ENCODE assay signal across 29 cellular contexts in genomic region chr5:31397926-31398557, GRCh38.
A peak's percentile ranks its signal among the peaks of the same experiment; 100 is the strongest.
DNase-seq lines count a peak whose midpoint lies in the region; ATAC-seq and TF ChIP-seq lines count a peak whose summit lies in the region.
"Had no signal": no experiment of that assay in that cellular context is flagged by ENCODE, and none has a peak within 500 bp of the region (broad histone marks: within the 10 kb centered on the region; RNA-seq: fewer than 3 reads in every experiment).

No MANE protein-coding gene starts in this region.

- intact Hi-C loops in MCF 10A (cut with micrococcal nuclease) (no loop called here), breast epithelium (cut with DNase I; ENCODE audit: low total_unique reads) (no loop called here)

- POLR2A ChIA-PET in MCF 10A (lab: Yijun Ruan, JAX), result interaction anchor here (1.6 kb wide), 1 partner anchor 11 kb away, joined by 5 read pairs; no protein-coding TSS in a partner anchor

- no peak for TF ChIP-seq POLR2A in breast epithelium (IDR thresholded peaks at IDR 0.05)

- H3K36me3 ChIP-seq in breast epithelium, result no peaks in the 10 kb centered on the region

- DNase-seq in MCF 10A (ENCODE audit: unreplicated experiment) (no peak), breast epithelium (ENCODE audit: low spot score in 2 of 2) (no peak), coronary artery (ENCODE audit: low spot score) (no peak), lung microvascular endothelial cell (ENCODE audit: low read depth in 2 of 2) (peak; percentile 4 to 68), NCI-H128 (lab: John Stamatoyannopoulos, UW; ENCODE audit: unreplicated experiment) (no peak)
- no peak for DNase-seq in activated naive CD8-positive, alpha-beta T cell treated with anti-CD3 and anti-CD28 coated beads, Interleukin-2, amount 50 U/mL, for 24 hours
- DNase-seq: 8988T; activated CD4-positive, alpha-beta T cell treated with anti-CD3 and anti-CD28 coated beads for 36 hours; activated naive CD4-positive, alpha-beta T cell treated with anti-CD3 and anti-CD28 coated beads, Interleukin-2, amount 10 ng/mL, durations not matched to agents 7 days and 5 days; activated T-cell treated with anti-CD3 and anti-CD28 coated beads, Interleukin-2, amount 50 U/mL, for 4 hours; amygdala; CD4-positive, alpha-beta memory T cell; dorsolateral prefrontal cortex; foreskin melanocyte; hippocampal formation; left ventricle myocardium superior; natural killer cell; NCI-H1092 treated with DMSO at 0.1 percent for 48 hours; NCI-H1930; NCI-H69; SK-N-SH; stimulated activated naive CD8-positive, alpha-beta T cell treated with anti-CD3 and anti-CD28 coated beads, Interleukin-15, Interleukin-2, amounts not matched to agents 100 U/mL and 50 U/mL, for 24 hours; T-helper 17 cell; thyroid gland had no signal

- H3K9me3 ChIP-seq in breast epithelium, result no peaks in the 10 kb centered on the region
- H3K9me3 ChIP-seq: SK-N-SH, thyroid gland had no signal

- H3K27ac ChIP-seq in breast epithelium, result no peak overlapping the region
- H3K27ac ChIP-seq in coronary artery, result no peak overlapping the region
- H3K27ac ChIP-seq: dorsolateral prefrontal cortex, epithelial cell of prostate, parathyroid adenoma, thyroid gland had no signal

- CTCF ChIA-PET in MCF 10A (lab: Yijun Ruan, JAX), result interaction anchor here (0.5 kb wide), 1 partner anchor 654 kb away, joined by 3 read pairs; no protein-coding TSS in a partner anchor

- peaks cover 24% of the 10 kb centered on the region for H3K36me3 Mint-ChIP-seq in MCF 10A (ENCODE audit: insufficient read depth, unreplicated experiment)
- H3K36me3 Mint-ChIP-seq in activated naive CD8-positive, alpha-beta T cell treated with anti-CD3 and anti-CD28 coated beads, Interleukin-2, amount 50 U/mL, for 24 hours (ENCODE audit: low read depth), result peaks cover 20% of the 10 kb centered on the region

- ATAC-seq in GM18502 (IDR thresholded peaks at IDR 0.05; ENCODE audit: poor library complexity, unreplicated experiment), result no peak
- no peak for ATAC-seq in activated naive CD8-positive, alpha-beta T cell treated with anti-CD3 and anti-CD28 coated beads, Interleukin-2, amount 50 U/mL, for 24 hours
- no peak for ATAC-seq in GM21737 (IDR thresholded peaks at IDR 0.05; ENCODE audit: unreplicated experiment)
- ATAC-seq: activated CD4-positive, alpha-beta T cell treated with anti-CD3 and anti-CD28 coated beads for 36 hours; activated T-cell treated with anti-CD3 and anti-CD28 coated beads, Interleukin-2, amount 50 U/mL, for 4 hours; left ventricle myocardium superior; natural killer cell; sciatic nerve; stimulated activated naive CD8-positive, alpha-beta T cell treated with anti-CD3 and anti-CD28 coated beads, Interleukin-15, Interleukin-2, amounts not matched to agents 100 U/mL and 50 U/mL, for 24 hours; T-helper 17 cell had no signal

- H3K9me3 Mint-ChIP-seq in MCF 10A (ENCODE audit: unreplicated experiment), result no peaks in the 10 kb centered on the region
- H3K9me3 Mint-ChIP-seq in activated naive CD8-positive, alpha-beta T cell treated with anti-CD3 and anti-CD28 coated beads, Interleukin-2, amount 50 U/mL, for 24 hours, result no peaks in the 10 kb centered on the region
- H3K9me3 Mint-ChIP-seq: activated naive CD4-positive, alpha-beta T cell treated with anti-CD3 and anti-CD28 coated beads, Interleukin-2, amount 10 ng/mL, durations not matched to agents 7 days and 5 days; activated T-cell treated with anti-CD3 and anti-CD28 coated beads, Interleukin-2, amount 50 U/mL, for 4 hours; CD4-positive, alpha-beta memory T cell; natural killer cell had no signal

- H3K4me3 Mint-ChIP-seq in MCF 10A (ENCODE audit: unreplicated experiment), result no peak overlapping the region
- no peak overlapping the region for H3K4me3 Mint-ChIP-seq in activated naive CD8-positive, alpha-beta T cell treated with anti-CD3 and anti-CD28 coated beads, Interleukin-2, amount 50 U/mL, for 24 hours
- H3K4me3 Mint-ChIP-seq: activated CD4-positive, alpha-beta T cell treated with anti-CD3 and anti-CD28 coated beads for 36 hours; activated naive CD4-positive, alpha-beta T cell treated with anti-CD3 and anti-CD28 coated beads, Interleukin-2, amount 10 ng/mL, durations not matched to agents 7 days and 5 days; activated T-cell treated with anti-CD3 and anti-CD28 coated beads, Interleukin-2, amount 50 U/mL, for 4 hours; CD4-positive, alpha-beta memory T cell; natural killer cell; T-helper 17 cell had no signal

- peak overlapping the region; percentile 11 for H3K27ac Mint-ChIP-seq in MCF 10A (ENCODE audit: low read depth, unreplicated experiment)
- H3K27ac Mint-ChIP-seq in activated naive CD8-positive, alpha-beta T cell treated with anti-CD3 and anti-CD28 coated beads, Interleukin-2, amount 50 U/mL, for 24 hours, result no peak overlapping the region
- H3K27ac Mint-ChIP-seq: activated CD4-positive, alpha-beta T cell treated with anti-CD3 and anti-CD28 coated beads for 36 hours; activated naive CD4-positive, alpha-beta T cell treated with anti-CD3 and anti-CD28 coated beads, Interleukin-2, amount 10 ng/mL, durations not matched to agents 7 days and 5 days; natural killer cell; T-helper 17 cell had no signal

- no peaks in the 10 kb centered on the region for H3K27me3 ChIP-seq in breast epithelium
- H3K27me3 ChIP-seq: dorsolateral prefrontal cortex, thyroid gland had no signal

- TF ChIP-seq CTCF in MCF 10A (IDR thresholded peaks at IDR 0.05; ENCODE audit: unreplicated experiment) (no peak), breast epithelium (IDR thresholded peaks at IDR 0.05) (no peak), coronary artery (IDR thresholded peaks at IDR 0.05) (no peak)

- H3K4me1 ChIP-seq in breast epithelium, result no peaks in the 10 kb centered on the region
- H3K4me1 ChIP-seq: parathyroid adenoma had no signal

- H3K27me3 Mint-ChIP-seq in MCF 10A (ENCODE audit: insufficient read depth, unreplicated experiment), result no peaks in the 10 kb centered on the region
- no peaks in the 10 kb centered on the region for H3K27me3 Mint-ChIP-seq in activated naive CD8-positive, alpha-beta T cell treated with anti-CD3 and anti-CD28 coated beads, Interleukin-2, amount 50 U/mL, for 24 hours
- H3K27me3 Mint-ChIP-seq: activated CD4-positive, alpha-beta T cell treated with anti-CD3 and anti-CD28 coated beads for 36 hours; activated naive CD4-positive, alpha-beta T cell treated with anti-CD3 and anti-CD28 coated beads, Interleukin-2, amount 10 ng/mL, durations not matched to agents 7 days and 5 days; CD4-positive, alpha-beta memory T cell; T-helper 17 cell had no signal

- BruUV-seq in MCF 10A (replicated peaks; lab: Mats Ljungman, UMichigan), result no TSS peak

- H3K4me3 ChIP-seq in breast epithelium (no peak overlapping the region), coronary artery (peak overlapping the region; percentile 11)
- H3K4me3 ChIP-seq: dorsolateral prefrontal cortex, thyroid gland had no signal

- no peaks in the 10 kb centered on the region for H3K4me1 Mint-ChIP-seq in MCF 10A (ENCODE audit: insufficient read depth, unreplicated experiment)
- H3K4me1 Mint-ChIP-seq in activated naive CD8-positive, alpha-beta T cell treated with anti-CD3 and anti-CD28 coated beads, Interleukin-2, amount 50 U/mL, for 24 hours, result no peaks in the 10 kb centered on the region
- H3K4me1 Mint-ChIP-seq: activated CD4-positive, alpha-beta T cell treated with anti-CD3 and anti-CD28 coated beads for 36 hours; activated naive CD4-positive, alpha-beta T cell treated with anti-CD3 and anti-CD28 coated beads, Interleukin-2, amount 10 ng/mL, durations not matched to agents 7 days and 5 days; T-helper 17 cell had no signal

Comparison
In these comparisons a context has a peak if more than half of its experiments do, and no peak if none do; other contexts are left out.
1. DNase-seq: peak in lung microvascular endothelial cell (2 of 2); none in MCF 10A (single experiment), breast epithelium (0 of 2), coronary artery (single experiment), activated naive CD8-positive, alpha-beta T cell treated with anti-CD3 and anti-CD28 coated beads, Interleukin-2, amount 50 U/mL, for 24 hours (single experiment) and NCI-H128 (single experiment).